27 cellular contexts compared by ENCODE assay signal in the genomic region with DNA sequence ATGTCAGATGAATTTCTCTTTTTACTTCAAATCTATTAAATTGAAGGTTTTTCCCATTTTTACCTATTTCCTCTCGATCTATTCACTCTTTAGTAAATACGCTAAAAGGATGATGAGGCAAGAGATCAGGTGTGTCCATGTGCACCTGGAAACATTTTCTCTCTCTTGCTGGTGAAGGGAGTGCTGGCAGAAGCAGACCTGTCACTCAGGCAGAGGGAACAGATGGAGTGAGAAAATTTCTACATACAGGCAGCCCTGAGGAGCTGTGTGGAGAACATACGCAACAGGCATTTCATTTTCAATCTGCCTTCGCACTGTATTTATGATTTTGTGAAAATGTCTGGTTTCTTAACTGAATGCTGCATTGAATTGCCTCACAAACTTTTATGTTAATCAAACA.
DNase-seq lines count a peak whose midpoint lies in the region; ATAC-seq and TF ChIP-seq lines count a peak whose summit lies in the region.
"Had no signal": no experiment of that assay in that cellular context is flagged by ENCODE, and none has a peak within 500 bp of the region (broad histone marks: within the 10 kb centered on the region; RNA-seq: fewer than 3 reads in every experiment).

No MANE protein-coding gene starts in this region.

- no peak overlapping the region for H3K4me3 Mint-ChIP-seq in activated CD4-positive, alpha-beta T cell treated with anti-CD3 and anti-CD28 coated beads, Interleukin-2, amount 10 ng/mL, durations not matched to agents 7 days and 5 days
- no peak overlapping the region for H3K4me3 Mint-ChIP-seq in neural progenitor cell
- H3K4me3 Mint-ChIP-seq: B cell; CD8-positive, alpha-beta T cell had no signal

- DNase-seq in Ammon's horn (ENCODE audit: low spot score) = peak; percentile 59
- DNase-seq in NCI-H446 treated with DMSO at 0.1 percent for 48 hours (lab: John Stamatoyannopoulos, UW) = peak; percentile 32
- DNase-seq in cerebellum (ENCODE audit: low spot score) = peak; percentile 68
- no peak for DNase-seq in activated CD4-positive, alpha-beta T cell treated with anti-CD3 and anti-CD28 coated beads, Interleukin-2, amount 10 ng/mL, durations not matched to agents 7 days and 5 days
- DNase-seq in neural progenitor cell (ENCODE audit: low spot score) = no peak
- no peak for DNase-seq in heart left ventricle
- no peak for DNase-seq in transverse colon
- DNase-seq: Caco-2; CD8-positive, alpha-beta T cell; GDM1; GM23248; H7; Kasumi-1; NCI-H1092 treated with DMSO at 0.1 percent for 48 hours; NCI-H1436; NCI-H187 treated with DMSO at 0.1 percent for 48 hours; NCI-H2171 treated with DMSO at 0.1 percent for 48 hours; NCI-H526 treated with DMSO at 0.1 percent for 48 hours; PC-9; SJCRH30 had no signal

- TF ChIP-seq EP300 in neural cell (conservative IDR thresholded peaks at IDR 0.05; ENCODE audit: poor library complexity, severe bottlenecking) = no peak
- no peak for TF ChIP-seq EP300 in transverse colon (IDR thresholded peaks at IDR 0.05; ENCODE audit: low read depth)

- H3K36me3 Mint-ChIP-seq in activated CD4-positive, alpha-beta T cell treated with anti-CD3 and anti-CD28 coated beads, Interleukin-2, amount 10 ng/mL, durations not matched to agents 7 days and 5 days (ENCODE audit: low read depth) = no peaks in the 10 kb centered on the region
- H3K36me3 Mint-ChIP-seq in neural progenitor cell = no peaks in the 10 kb centered on the region
- H3K36me3 Mint-ChIP-seq: CD8-positive, alpha-beta T cell had no signal

- WGBS in heart left ventricle, 4 donors = 86 to 92% (median 90%) methylated on average over 4 of the region's 4 CpGs
- WGBS in transverse colon (ENCODE audit: low coverage in 1 of 2), 2 donors = 88 to 91% methylated on average over 4 of the region's 4 CpGs

- H3F3A ChIP-seq in neural cell (ENCODE audit: insufficient read depth, low read length, poor library complexity, severe bottlenecking) = no peaks in the 10 kb centered on the region
- H3F3A ChIP-seq in neural progenitor cell (ENCODE audit: low read depth) = no peaks in the 10 kb centered on the region

- H3K36me3 ChIP-seq in neural cell (ENCODE audit: insufficient read depth, low read length) = no peaks in the 10 kb centered on the region
- H3K36me3 ChIP-seq in neural progenitor cell = no peaks in the 10 kb centered on the region
- H3K36me3 ChIP-seq in heart left ventricle = no peaks in the 10 kb centered on the region
- H3K36me3 ChIP-seq in transverse colon = no peaks in the 10 kb centered on the region
- H3K36me3 ChIP-seq: SJCRH30 had no signal

- H3K4me3 ChIP-seq in neural cell (ENCODE audit: low read length) (no peak overlapping the region), neural progenitor cell (no peak overlapping the region), heart left ventricle (no peak overlapping the region), transverse colon (no peak overlapping the region)
- H3K4me3 ChIP-seq: GM12878, GM23248, K562, PC-9, SJCRH30 had no signal

- H3K4me1 Mint-ChIP-seq in activated CD4-positive, alpha-beta T cell treated with anti-CD3 and anti-CD28 coated beads, Interleukin-2, amount 10 ng/mL, durations not matched to agents 7 days and 5 days = no peaks in the 10 kb centered on the region
- H3K4me1 Mint-ChIP-seq in neural progenitor cell = peaks cover 7% of the 10 kb centered on the region

- TF ChIP-seq CTCF in neural cell (IDR thresholded peaks at IDR 0.05; ENCODE audit: poor library complexity, severe bottlenecking) = no peak
- no peak for TF ChIP-seq CTCF in neural progenitor cell (IDR thresholded peaks at IDR 0.05)
- no peak for TF ChIP-seq CTCF in heart left ventricle (IDR thresholded peaks at IDR 0.05)
- TF ChIP-seq CTCF in transverse colon (IDR thresholded peaks at IDR 0.05) = no peak

- H3K4me1 ChIP-seq in neural progenitor cell (no peaks in the 10 kb centered on the region), heart left ventricle (no peaks in the 10 kb centered on the region), transverse colon (no peaks in the 10 kb centered on the region)
- H3K4me1 ChIP-seq: Caco-2, SJCRH30 had no signal

- no peaks in the 10 kb centered on the region for H3K9me3 Mint-ChIP-seq in activated CD4-positive, alpha-beta T cell treated with anti-CD3 and anti-CD28 coated beads, Interleukin-2, amount 10 ng/mL, durations not matched to agents 7 days and 5 days
- H3K9me3 Mint-ChIP-seq in neural progenitor cell = no peaks in the 10 kb centered on the region

- no peaks in the 10 kb centered on the region for H4K20me1 ChIP-seq in neural cell (ENCODE audit: insufficient read depth)
- H4K20me1 ChIP-seq in neural progenitor cell (ENCODE audit: low read depth) = no peaks in the 10 kb centered on the region

- no peaks in the 10 kb centered on the region for H3K9me2 ChIP-seq in neural cell (ENCODE audit: insufficient read depth, low read length)

- in situ Hi-C loops in transverse colon (cut with MboI; ENCODE audit: low pct_ligation_motif_present in 1 of 4, low pct_unique_long_range_greater_than_20kb in 1 of 4, low sequenced_read_pairs in 3 of 4) = no loop called here

- H3K27ac ChIP-seq in neural cell (ENCODE audit: low read length) (no peak overlapping the region), neural progenitor cell (no peak overlapping the region), heart left ventricle (no peak overlapping the region), transverse colon (no peak overlapping the region)
- H3K27ac ChIP-seq: C4-2B, GM23248, PC-9, SJCRH30 had no signal

- TF ChIP-seq POLR2A in heart left ventricle (IDR thresholded peaks at IDR 0.05) (no peak), transverse colon (IDR thresholded peaks at IDR 0.05) (no peak)

- no peaks in the 10 kb centered on the region for H3K27me3 Mint-ChIP-seq in activated CD4-positive, alpha-beta T cell treated with anti-CD3 and anti-CD28 coated beads, Interleukin-2, amount 10 ng/mL, durations not matched to agents 7 days and 5 days
- H3K27me3 Mint-ChIP-seq in neural progenitor cell (ENCODE audit: insufficient read depth, low read depth) = no peaks in the 10 kb centered on the region
- H3K27me3 Mint-ChIP-seq: B cell had no signal

- no peaks in the 10 kb centered on the region for H3K79me2 ChIP-seq in neural cell (replicated peaks; ENCODE audit: insufficient read depth, low read length)
- H3K79me2 ChIP-seq in neural progenitor cell (ENCODE audit: low read depth) = no peaks in the 10 kb centered on the region

- ATAC-seq in heart left ventricle = no peak
- ATAC-seq: CD8-positive, alpha-beta T cell; GM12878; K562; Right ventricle myocardium inferior; SK-N-SH treated with all-trans-retinoic acid at 6 μM for 48 hours had no signal

- H3K9ac ChIP-seq in neural cell (ENCODE audit: low read length) = no peak overlapping the region
- no peak overlapping the region for H3K9ac ChIP-seq in neural progenitor cell
- H3K9ac ChIP-seq: GM23248 had no signal

- intact Hi-C loops in heart left ventricle (cut with DNase I) = loop anchor here in 3 of 10 donors (5.0 to 10.0 kb wide), 2 partner anchors 330 to 332 kb away; no protein-coding TSS in a partner anchor
- intact Hi-C loops in transverse colon (cut with DNase I; ENCODE audit: low total_unique reads) = no loop called here

- POLR2A ChIA-PET in activated CD4-positive, alpha-beta T cell treated with anti-CD3 and anti-CD28 coated beads, Interleukin-2, amount 10 ng/mL, durations not matched to agents 7 days and 5 days (lab: Charles Lee) = no interaction called here

- no peak for TF ChIP-seq RAD21 in neural cell (conservative IDR thresholded peaks at IDR 0.05)

- no peaks in the 10 kb centered on the region for H3K9me3 ChIP-seq in neural cell (ENCODE audit: low read length)
- no peaks in the 10 kb centered on the region for H3K9me3 ChIP-seq in neural progenitor cell (ENCODE audit: low read depth)
- H3K9me3 ChIP-seq in heart left ventricle = no peaks in the 10 kb centered on the region
- H3K9me3 ChIP-seq in transverse colon = no peaks in the 10 kb centered on the region
- H3K9me3 ChIP-seq: Caco-2, SJCRH30 had no signal

- H2AFZ ChIP-seq in neural cell (ENCODE audit: low read depth, low read length) = no peak overlapping the region
- H2AFZ ChIP-seq in neural progenitor cell (replicated peaks) = no peak overlapping the region
- H2AFZ ChIP-seq: GM23248, PC-9 had no signal

- H3K4me2 ChIP-seq in neural cell (ENCODE audit: low read length) = no peak overlapping the region
- H3K4me2 ChIP-seq in neural progenitor cell = no peak overlapping the region
- H3K4me2 ChIP-seq: PC-9 had no signal

- no peak overlapping the region for H3K27ac Mint-ChIP-seq in activated CD4-positive, alpha-beta T cell treated with anti-CD3 and anti-CD28 coated beads, Interleukin-2, amount 10 ng/mL, durations not matched to agents 7 days and 5 days
- no peak overlapping the region for H3K27ac Mint-ChIP-seq in neural progenitor cell
- H3K27ac Mint-ChIP-seq: B cell; CD8-positive, alpha-beta T cell had no signal

- CTCF ChIA-PET in activated CD4-positive, alpha-beta T cell treated with anti-CD3 and anti-CD28 coated beads, Interleukin-2, amount 10 ng/mL, durations not matched to agents 7 days and 5 days (lab: Charles Lee) = no interaction called here

- no peaks in the 10 kb centered on the region for H3K27me3 ChIP-seq in neural cell (ENCODE audit: insufficient read depth, low read depth, low read length)
- H3K27me3 ChIP-seq in neural progenitor cell = no peaks in the 10 kb centered on the region
- no peaks in the 10 kb centered on the region for H3K27me3 ChIP-seq in heart left ventricle
- H3K27me3 ChIP-seq in transverse colon = no peaks in the 10 kb centered on the region
- H3K27me3 ChIP-seq: SJCRH30 had no signal

TF ChIP-seq in neural cell, 6 proteins besides CTCF, POLR2A, EP300 and RAD21 (continues in another document):
- TF ChIP-seq EZH2 (IDR thresholded peaks at IDR 0.05; ENCODE audit: borderline replicate concordance, insufficient read depth, low read length, poor library complexity, severe bottlenecking) = no peak
- peak; percentile 24 for TF ChIP-seq SMC3 (conservative IDR thresholded peaks at IDR 0.05; ENCODE audit: poor library complexity)

Comparison
In these comparisons a context has a peak if more than half of its experiments do, and no peak if none do; other contexts are left out.
1. DNase-seq: peak in Ammon's horn (single experiment), NCI-H446 treated with DMSO at 0.1 percent for 48 hours (single experiment) and cerebellum (single experiment); none in activated CD4-positive, alpha-beta T cell treated with anti-CD3 and anti-CD28 coated beads, Interleukin-2, amount 10 ng/mL, durations not matched to agents 7 days and 5 days (single experiment), neural progenitor cell (single experiment), heart left ventricle (0 of 5) and transverse colon (single experiment).